ENCODE assay signal across 8 cellular contexts in the genomic region with DNA sequence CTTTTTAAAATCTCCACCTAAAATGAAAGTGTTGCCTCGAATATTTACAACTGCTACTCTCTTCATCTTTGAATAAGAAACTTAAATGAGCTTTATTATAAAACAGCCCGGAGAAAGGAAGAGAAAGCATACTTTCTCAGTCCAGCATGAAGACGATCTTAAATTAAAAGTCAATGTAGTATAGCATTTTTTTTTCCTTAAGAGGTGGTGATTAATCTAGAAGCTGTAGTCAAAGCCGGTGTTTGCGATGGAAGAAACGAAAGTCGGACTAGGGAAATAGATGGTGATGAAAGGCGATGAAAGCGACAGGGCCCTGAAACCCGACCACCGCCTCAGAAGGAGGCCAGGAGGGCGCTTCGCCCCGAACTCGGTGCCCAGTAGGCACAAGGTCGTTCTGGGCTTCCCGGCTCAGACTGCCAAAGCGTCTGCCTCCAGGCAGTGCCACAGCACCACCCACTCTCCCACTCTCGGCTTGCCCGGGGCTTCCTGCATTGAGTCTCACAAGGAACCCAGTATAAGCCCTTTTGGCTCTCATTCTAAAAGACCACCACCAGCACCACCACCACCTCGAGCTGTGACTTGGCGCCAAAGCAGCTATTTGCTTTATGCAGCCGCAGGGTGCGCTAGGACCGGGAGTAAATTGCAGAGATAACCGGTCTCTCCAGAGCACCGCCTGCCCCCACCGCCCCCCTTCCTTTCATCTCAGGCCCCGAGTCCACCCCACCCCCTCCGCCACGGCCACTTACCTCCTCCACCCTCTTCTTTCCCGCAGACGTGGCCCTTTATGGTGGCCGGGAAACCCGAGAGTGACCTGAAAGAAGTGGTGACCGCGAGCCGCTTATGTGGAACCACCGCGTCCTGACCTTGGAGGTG. TPM values are rescaled to one million over a fixed set of nuclear protein-coding genes. Genes with fewer than 3 reads are reported as not detected.
DNase-seq lines count a peak whose midpoint lies in the region; ATAC-seq and TF ChIP-seq lines count a peak whose summit lies in the region.

No MANE protein-coding gene starts in this region.

- peak; percentile 40 for ATAC-seq in activated T-helper 17 cell treated with anti-CD3 and anti-CD28 coated beads, Interleukin-2, amount 50 U/mL, for 72 hours (replicated peaks)
- peak in 3 of 8 donors; percentile 6 to 16 (median 15) for ATAC-seq in heart right ventricle
- ATAC-seq in HG02642 (IDR thresholded peaks at IDR 0.05; ENCODE audit: poor library complexity, unreplicated experiment), result no peak
- ATAC-seq in HG02610 (IDR thresholded peaks at IDR 0.05; ENCODE audit: unreplicated experiment), result no peak
- no peak for ATAC-seq in GM18517 (IDR thresholded peaks at IDR 0.05; ENCODE audit: unreplicated experiment)

- TF ChIP-seq POLR2A in prostate gland (IDR thresholded peaks at IDR 0.05), result no peak

- H3K4me1 Mint-ChIP-seq in CD14-positive monocyte, result peaks cover 26% of the 10 kb centered on the region
- H3K4me1 Mint-ChIP-seq in activated T-helper 17 cell treated with anti-CD3 and anti-CD28 coated beads, Interleukin-2, amount 50 U/mL, for 72 hours, result peaks cover 17% of the 10 kb centered on the region

- intact Hi-C loops in CD14-positive monocyte (cut with micrococcal nuclease) (no loop called here), heart right ventricle (cut with DNase I) (loop anchor here in 3 of 10 donors (5.0 to 10.0 kb wide), 2 partner anchors 126 to 129 kb away; no protein-coding TSS in a partner anchor), prostate gland (cut with DNase I) (loop anchor here (2.0 to 10.0 kb wide), 3 partner anchors 26 to 1076 kb away; partner anchors contain the start of genes EYA4 and RPS12)

- WGBS in heart right ventricle, 2 donors, result 1 to 2% methylated on average over 40 of the region's 40 CpGs
- 3% methylated on average over 40 of the region's 40 CpGs for WGBS in prostate gland

- peaks cover 92 to 96% (median 95%) of the 10 kb centered on the region in 3 donors for H3K27me3 Mint-ChIP-seq in CD14-positive monocyte (ENCODE audit: low read depth in 3 of 3)
- H3K27me3 Mint-ChIP-seq in activated T-helper 17 cell treated with anti-CD3 and anti-CD28 coated beads, Interleukin-2, amount 50 U/mL, for 72 hours, result peaks cover 76% of the 10 kb centered on the region

- H3K36me3 ChIP-seq in HUES6 (ENCODE audit: control insufficient read depth, insufficient read depth, low read length), result no peaks in the 10 kb centered on the region
- no peaks in the 10 kb centered on the region for H3K36me3 ChIP-seq in heart right ventricle
- no peaks in the 10 kb centered on the region for H3K36me3 ChIP-seq in prostate gland

- TF ChIP-seq CTCF in CD14-positive monocyte (IDR thresholded peaks at IDR 0.05) (no peak), heart right ventricle (IDR thresholded peaks at IDR 0.05) (no peak), prostate gland (IDR thresholded peaks at IDR 0.05) (no peak)

- H3K4me3 ChIP-seq in HUES6 (ENCODE audit: low read depth, low read length) (peak overlapping the region; percentile 59), heart right ventricle (peak overlapping the region; percentile 47 to 66 (median 56)), prostate gland (peak overlapping the region; percentile 27 to 37)

- H3K36me3 Mint-ChIP-seq in CD14-positive monocyte, result peaks cover 5 to 9% of the 10 kb centered on the region in 2 donors
- H3K36me3 Mint-ChIP-seq in activated T-helper 17 cell treated with anti-CD3 and anti-CD28 coated beads, Interleukin-2, amount 50 U/mL, for 72 hours (ENCODE audit: low read depth), result peaks cover 9% of the 10 kb centered on the region

- no peaks in the 10 kb centered on the region for H3K9me3 ChIP-seq in HUES6 (ENCODE audit: control insufficient read depth, insufficient read depth, low read depth, low read length)
- H3K9me3 ChIP-seq in heart right ventricle, result no peaks in the 10 kb centered on the region
- H3K9me3 ChIP-seq in prostate gland, result no peaks in the 10 kb centered on the region

- DNase-seq in CD14-positive monocyte (ENCODE audit: low spot score) (no peak), heart right ventricle (peak; percentile 26 to 40), prostate gland (ENCODE audit: low spot score) (no peak)

- H3K27ac ChIP-seq in HUES6 (ENCODE audit: low read depth, low read length) (no peak overlapping the region), heart right ventricle (peak overlapping the region; percentile 53 to 89 (median 85)), prostate gland (peak overlapping the region; percentile 76 to 83)

- H3K4me3 Mint-ChIP-seq in CD14-positive monocyte, result peak overlapping the region; percentile 65 to 89
- H3K4me3 Mint-ChIP-seq in activated T-helper 17 cell treated with anti-CD3 and anti-CD28 coated beads, Interleukin-2, amount 50 U/mL, for 72 hours, result peak overlapping the region; percentile 74

- H3K9ac ChIP-seq in HUES6 (ENCODE audit: low read length), result peak overlapping the region; percentile 42

- H3K27me3 ChIP-seq in HUES6 (ENCODE audit: control insufficient read depth, insufficient read depth, low read length) (peaks cover 100% of the 10 kb centered on the region), heart right ventricle (peaks cover 0 to 99% (median 89%) of the 10 kb centered on the region in 7 donors), prostate gland (replicated peaks; ENCODE audit: insufficient read depth) (peaks cover 20% of the 10 kb centered on the region)

- peaks cover 34% of the 10 kb centered on the region for H3K4me1 ChIP-seq in HUES6 (ENCODE audit: control insufficient read depth, insufficient read depth, low read length)
- peaks cover 0 to 64% (median 36%) of the 10 kb centered on the region in 9 donors for H3K4me1 ChIP-seq in heart right ventricle
- H3K4me1 ChIP-seq in prostate gland (replicated peaks), result no peaks in the 10 kb centered on the region

- H3K27ac Mint-ChIP-seq in CD14-positive monocyte, result no peak overlapping the region
- H3K27ac Mint-ChIP-seq in activated T-helper 17 cell treated with anti-CD3 and anti-CD28 coated beads, Interleukin-2, amount 50 U/mL, for 72 hours, result no peak overlapping the region

- H3K9me3 Mint-ChIP-seq in CD14-positive monocyte, result peaks cover 0 to 28% (median 14%) of the 10 kb centered on the region in 7 donors
- H3K9me3 Mint-ChIP-seq in activated T-helper 17 cell treated with anti-CD3 and anti-CD28 coated beads, Interleukin-2, amount 50 U/mL, for 72 hours, result peaks cover 4% of the 10 kb centered on the region

RNA-seq across cellular contexts. Expression of gene TCF21, which starts 2.3 kb away (rescaled TPM):
- polyA plus RNA-seq in CD14-positive monocyte, result not detected
- total RNA-seq in activated T-helper 17 cell treated with anti-CD3 and anti-CD28 coated beads, Interleukin-2, amount 50 U/mL, for 72 hours, result not detected
- total RNA-seq in heart right ventricle, result 10 to 100 TPM in 1 of 10 donors, 1 to 10 TPM in 9; 1.3 to 16.6 (median 3.1) TPM
- polyA plus RNA-seq in heart right ventricle, result 1 to 10 TPM; 2.6 to 8.0 TPM
- 1 to 10 TPM; 4.9 to 9.7 TPM for total RNA-seq in prostate gland

Comparison
In these comparisons a context has a peak if more than half of its experiments do, and no peak if none do; other contexts are left out.
1. DNase-seq: peak in heart right ventricle (2 of 2); none in CD14-positive monocyte (single experiment) and prostate gland (single experiment).
2. Peak in every context shown above with its lines, with median percentiles within 50 percentile points of each other: H3K4me3 ChIP-seq.